Comparison of ENCODE assay signal across 15 cellular contexts in genomic region chr19:50870417-50871089, GRCh38. TPM values are rescaled to one million over a fixed set of nuclear protein-coding genes. Genes with fewer than 3 reads are reported as not detected.
DNase-seq lines count a peak whose midpoint lies in the region; ATAC-seq and TF ChIP-seq lines count a peak whose summit lies in the region.
"Had no signal": no experiment of that assay in that cellular context is flagged by ENCODE, and none has a peak within 500 bp of the region (broad histone marks: within the 10 kb centered on the region; RNA-seq: fewer than 3 reads in every experiment).

No MANE protein-coding gene starts in this region.

- ATAC-seq in foreskin keratinocyte = no peak
- peak; percentile 25 for ATAC-seq in upper lobe of right lung
- no peak for ATAC-seq in T-cell (replicated peaks in 1 of 4)
- ATAC-seq: heart right ventricle had no signal

- intact Hi-C loops in upper lobe of right lung (cut with DNase I) = no loop called here

- peak; percentile 28 for DNase-seq in activated naive CD4-positive, alpha-beta T cell treated with anti-CD3 and anti-CD28 coated beads, Interleukin-2, amount 10 ng/mL, durations not matched to agents 7 days and 5 days
- DNase-seq in activated naive CD4-positive, alpha-beta T cell treated with anti-CD3 and anti-CD28 coated beads, Interleukin-2, amount 50 U/mL, for 16 hours = no peak
- peak; percentile 80 for DNase-seq in SK-N-SH
- DNase-seq in foreskin keratinocyte = no peak
- no peak for DNase-seq in upper lobe of right lung
- DNase-seq in osteoblast (ENCODE audit: insufficient read length, low spot score, missing footprints) = no peak
- DNase-seq in NCI-H2196 treated with DMSO at 0.1 percent for 48 hours (lab: John Stamatoyannopoulos, UW; ENCODE audit: unreplicated experiment) = no peak
- DNase-seq in T-cell = no peak
- DNase-seq: effector CD4-positive, alpha-beta T cell; heart right ventricle; NCI-H2029 had no signal

- H3K27me3 Mint-ChIP-seq in activated naive CD4-positive, alpha-beta T cell treated with anti-CD3 and anti-CD28 coated beads, Interleukin-2, amount 10 ng/mL, durations not matched to agents 7 days and 5 days = peaks cover 23% of the 10 kb centered on the region
- H3K27me3 Mint-ChIP-seq in T-cell = peaks cover 37 to 47% of the 10 kb centered on the region in 2 donors

- CTCF ChIA-PET in activated naive CD4-positive, alpha-beta T cell treated with anti-CD3 and anti-CD28 coated beads, Interleukin-2, amount 10 ng/mL, durations not matched to agents 7 days and 5 days (lab: Charles Lee) = no interaction called here
- CTCF ChIA-PET in SK-N-SH (lab: Yijun Ruan, JAX) (interaction anchor here (1.1 kb wide), 1 partner anchor 19 kb away, joined by 3 read pairs; no protein-coding TSS in a partner anchor), T-cell (lab: Charles Lee) (no interaction called here)

- no peak for TF ChIP-seq EP300 in SK-N-SH (IDR thresholded peaks at IDR 0.05; ENCODE audit: borderline replicate concordance in 1 of 2, low read depth in 1 of 2, low read length in 1 of 2)

- H3K4me1 ChIP-seq in SK-N-SH (ENCODE audit: control insufficient read depth in 1 of 2, insufficient read depth in 2 of 2, low read depth in 1 of 2, low read length in 1 of 2) (peaks cover 0 to 2% of the 10 kb centered on the region in 2 experiments; a peak in 1 of 4 replicates), foreskin keratinocyte (no peaks in the 10 kb centered on the region), upper lobe of right lung (no peaks in the 10 kb centered on the region), osteoblast (ENCODE audit: insufficient read depth, low read length) (no peaks in the 10 kb centered on the region)
- H3K4me1 ChIP-seq: heart right ventricle had no signal

- H3K27ac Mint-ChIP-seq in activated naive CD4-positive, alpha-beta T cell treated with anti-CD3 and anti-CD28 coated beads, Interleukin-2, amount 10 ng/mL, durations not matched to agents 7 days and 5 days = no peak overlapping the region
- H3K27ac Mint-ChIP-seq in T-cell = no peak overlapping the region

- peak; percentile 47 for TF ChIP-seq RAD21 in SK-N-SH (IDR thresholded peaks at IDR 0.05; ENCODE audit: low read length)

- H2AFZ ChIP-seq in SK-N-SH (ENCODE audit: low read depth) (peak overlapping the region; percentile 56; the same call in 1 of the 2 replicates), osteoblast (ENCODE audit: low read length) (no peak overlapping the region)

- no peaks in the 10 kb centered on the region for H3K9me2 ChIP-seq in SK-N-SH

- H3F3A ChIP-seq in SK-N-SH (replicated peaks; ENCODE audit: insufficient read depth) = no peaks in the 10 kb centered on the region

- H3K4me2 ChIP-seq in SK-N-SH (no peak overlapping the region; the same call in 1 of the 2 replicates), osteoblast (ENCODE audit: insufficient read depth, low read length) (no peak overlapping the region)

- TF ChIP-seq CTCF in SK-N-SH (IDR thresholded peaks at IDR 0.05) (peak; percentile 45; the same call in 1 of the 2 replicates), foreskin keratinocyte (conservative IDR thresholded peaks at IDR 0.05) (peak; percentile 45), upper lobe of right lung (IDR thresholded peaks at IDR 0.05) (no peak), osteoblast (IDR thresholded peaks at IDR 0.05; ENCODE audit: extremely low read depth, low read depth, low read length) (no peak)

- no peaks in the 10 kb centered on the region for H3K36me3 Mint-ChIP-seq in activated naive CD4-positive, alpha-beta T cell treated with anti-CD3 and anti-CD28 coated beads, Interleukin-2, amount 10 ng/mL, durations not matched to agents 7 days and 5 days
- no peaks in the 10 kb centered on the region for H3K36me3 Mint-ChIP-seq in T-cell

- H3K4me1 Mint-ChIP-seq in activated naive CD4-positive, alpha-beta T cell treated with anti-CD3 and anti-CD28 coated beads, Interleukin-2, amount 10 ng/mL, durations not matched to agents 7 days and 5 days = no peaks in the 10 kb centered on the region
- no peaks in the 10 kb centered on the region for H3K4me1 Mint-ChIP-seq in T-cell

- no peaks in the 10 kb centered on the region for H3K9me3 Mint-ChIP-seq in activated naive CD4-positive, alpha-beta T cell treated with anti-CD3 and anti-CD28 coated beads, Interleukin-2, amount 10 ng/mL, durations not matched to agents 7 days and 5 days
- H3K9me3 Mint-ChIP-seq in T-cell = no peaks in the 10 kb centered on the region

- 13% methylated on average over 23 of the region's 26 CpGs for WGBS in SK-N-SH (ENCODE audit: low lambda C conversion rate)

- H3K27me3 ChIP-seq in SK-N-SH (ENCODE audit: insufficient read depth) (peaks cover 53% of the 10 kb centered on the region), foreskin keratinocyte (peaks cover 44% of the 10 kb centered on the region), upper lobe of right lung (peaks cover 53% of the 10 kb centered on the region), osteoblast (ENCODE audit: insufficient read depth, low read length) (peaks cover 16% of the 10 kb centered on the region)

- no peak overlapping the region for H3K9ac ChIP-seq in SK-N-SH

- H4K20me1 ChIP-seq in SK-N-SH (ENCODE audit: insufficient read depth) = no peaks in the 10 kb centered on the region
- no peaks in the 10 kb centered on the region for H4K20me1 ChIP-seq in osteoblast (ENCODE audit: insufficient read depth, low read length)

- POLR2A ChIA-PET in SK-N-SH (lab: Yijun Ruan, JAX) = no interaction called here
- POLR2A ChIA-PET in T-cell (lab: Charles Lee) = no interaction called here

- H3K79me2 ChIP-seq in SK-N-SH (ENCODE audit: insufficient read depth) = no peaks in the 10 kb centered on the region
- no peaks in the 10 kb centered on the region for H3K79me2 ChIP-seq in osteoblast (ENCODE audit: insufficient read depth, low read length)

- H3K4me3 Mint-ChIP-seq in activated naive CD4-positive, alpha-beta T cell treated with anti-CD3 and anti-CD28 coated beads, Interleukin-2, amount 10 ng/mL, durations not matched to agents 7 days and 5 days = no peak overlapping the region
- no peak overlapping the region for H3K4me3 Mint-ChIP-seq in T-cell

- H3K27ac ChIP-seq in SK-N-SH (ENCODE audit: low read depth in 2 of 2, low read length in 1 of 2) = no peak overlapping the region
- no peak overlapping the region for H3K27ac ChIP-seq in foreskin keratinocyte
- no peak overlapping the region for H3K27ac ChIP-seq in upper lobe of right lung
- H3K27ac ChIP-seq in osteoblast (ENCODE audit: low read depth, low read length) = no peak overlapping the region
- H3K27ac ChIP-seq: heart right ventricle, thoracic aorta had no signal

- no peaks in the 10 kb centered on the region for H3K36me3 ChIP-seq in SK-N-SH (replicated peaks in 1 of 2; ENCODE audit: control insufficient read depth in 1 of 2, insufficient read depth in 2 of 2, low read length in 1 of 2)
- no peaks in the 10 kb centered on the region for H3K36me3 ChIP-seq in upper lobe of right lung
- H3K36me3 ChIP-seq in osteoblast (ENCODE audit: insufficient read depth, low read length) = no peaks in the 10 kb centered on the region
- H3K36me3 ChIP-seq: heart right ventricle, thoracic aorta had no signal

- H3K9me3 ChIP-seq in SK-N-SH (no peaks in the 10 kb centered on the region), upper lobe of right lung (no peaks in the 10 kb centered on the region), osteoblast (ENCODE audit: low read depth, low read length) (no peaks in the 10 kb centered on the region)
- H3K9me3 ChIP-seq: heart right ventricle, thoracic aorta had no signal

- H3K4me3 ChIP-seq in SK-N-SH (ENCODE audit: low read depth in 2 of 2, low read length in 1 of 2) = no peak overlapping the region; a peak in 1 of 4 replicates
- H3K4me3 ChIP-seq in upper lobe of right lung = no peak overlapping the region
- H3K4me3 ChIP-seq in osteoblast (ENCODE audit: insufficient read depth, low read length) = no peak overlapping the region
- H3K4me3 ChIP-seq: heart right ventricle, thoracic aorta had no signal

TF ChIP-seq in SK-N-SH, 30 proteins besides CTCF, POLR2A, EP300 and RAD21 (continues in another document):
- no peak for TF ChIP-seq FOXM1 (IDR thresholded peaks at IDR 0.05; ENCODE audit: low read depth)

RNA-seq across cellular contexts. Expression of gene KLK2, which starts 2.7 kb away (rescaled TPM):
- 0.15 and 0.44 TPM in 2 replicates for polyA plus RNA-seq in SK-N-SH (2012; rRNA removed)
- 0.09 and 0.10 TPM in 2 replicates for polyA plus RNA-seq in SK-N-SH (2012; cell fraction: cytosol; rRNA removed)
- polyA plus RNA-seq in SK-N-SH (2012; cell fraction: nucleus; rRNA removed) = 1.1 and 2.4 TPM in 2 replicates
- not detected in 2 replicates for total RNA-seq in foreskin keratinocyte
- not detected in 2 replicates for polyA plus RNA-seq in foreskin keratinocyte
- total RNA-seq in upper lobe of right lung = not detected
- total RNA-seq in osteoblast = not detected in 2 replicates
- not detected for total RNA-seq in T-cell
- total RNA-seq: heart right ventricle, lung microvascular endothelial cell, osteocyte, thoracic aorta had no signal
- polyA plus RNA-seq: heart right ventricle had no signal

RNA-seq across cellular contexts. Expression of gene KLK3, which starts 15.8 kb away (rescaled TPM):
- not detected in 2 replicates for polyA plus RNA-seq in SK-N-SH (2012; rRNA removed)
- not detected in 2 replicates for polyA plus RNA-seq in SK-N-SH (2012; cell fraction: cytosol; rRNA removed)
- polyA plus RNA-seq in SK-N-SH (2012; cell fraction: nucleus; rRNA removed) = not detected in 2 replicates
- not detected in 2 replicates for total RNA-seq in foreskin keratinocyte
- not detected in 2 replicates for polyA plus RNA-seq in foreskin keratinocyte
- total RNA-seq in upper lobe of right lung = not detected
- not detected in 2 replicates for total RNA-seq in osteoblast
- not detected for total RNA-seq in T-cell
- total RNA-seq: heart right ventricle, lung microvascular endothelial cell, osteocyte, thoracic aorta had no signal
- polyA plus RNA-seq: heart right ventricle had no signal

RNA-seq across cellular contexts. Expression of gene KLK15, which starts 37.2 kb away (rescaled TPM):
- polyA plus RNA-seq in SK-N-SH (2012; rRNA removed) (not detected in 2 replicates), foreskin keratinocyte (not detected in 2 replicates)
- polyA plus RNA-seq in SK-N-SH (2012; cell fraction: cytosol; rRNA removed) = not detected in 2 replicates
- polyA plus RNA-seq in SK-N-SH (2012; cell fraction: nucleus; rRNA removed) = not detected in 2 replicates
- total RNA-seq in foreskin keratinocyte (not detected in 2 replicates), upper lobe of right lung (not detected), osteoblast (not detected in 2 replicates), T-cell (not detected)
- total RNA-seq: heart right ventricle, lung microvascular endothelial cell, osteocyte, thoracic aorta had no signal
- polyA plus RNA-seq: heart right ventricle had no signal

RNA-seq across cellular contexts. Expression of gene KLK4, which starts 40.6 kb away (rescaled TPM):
- polyA plus RNA-seq in SK-N-SH (2012; rRNA removed) (not detected in 2 replicates), foreskin keratinocyte (not detected in 2 replicates)
- polyA plus RNA-seq in SK-N-SH (2012; cell fraction: cytosol; rRNA removed) = not detected in 2 replicates
- not detected in 2 replicates for polyA plus RNA-seq in SK-N-SH (2012; cell fraction: nucleus; rRNA removed)
- total RNA-seq in foreskin keratinocyte (not detected in 2 replicates), upper lobe of right lung (not detected), osteoblast (0.29 TPM in 1 of 2 replicates, not detected in the other), T-cell (not detected)
- total RNA-seq: heart right ventricle, lung microvascular endothelial cell, osteocyte, thoracic aorta had no signal
- polyA plus RNA-seq: adipose tissue, heart right ventricle had no signal

RNA-seq across cellular contexts. Expression of gene KLK1, which starts 47.0 kb away (rescaled TPM):
- polyA plus RNA-seq in SK-N-SH (2012; rRNA removed) (not detected in 2 replicates), foreskin keratinocyte (3.9 and 5.0 TPM in 2 replicates)
- not detected in 2 replicates for polyA plus RNA-seq in SK-N-SH (2012; cell fraction: cytosol; rRNA removed)
- not detected in 2 replicates for polyA plus RNA-seq in SK-N-SH (2012; cell fraction: nucleus; rRNA removed)
- total RNA-seq in foreskin keratinocyte (1.1 and 1.3 TPM in 2 replicates), upper lobe of right lung (1.7 TPM), osteoblast (not detected in 2 replicates), T-cell (under 1 TPM in 3 of 5 donors, not detected in 2; 0.59 to 0.96 (median 0.60) TPM)
- total RNA-seq: lung microvascular endothelial cell, osteocyte, thoracic aorta had no signal

Comparison
In these comparisons a context has a peak if more than half of its experiments do, and no peak if none do; other contexts are left out.
1. DNase-seq: peak in activated naive CD4-positive, alpha-beta T cell treated with anti-CD3 and anti-CD28 coated beads, Interleukin-2, amount 10 ng/mL, durations not matched to agents 7 days and 5 days (single experiment) and SK-N-SH (single experiment); none in activated naive CD4-positive, alpha-beta T cell treated with anti-CD3 and anti-CD28 coated beads, Interleukin-2, amount 50 U/mL, for 16 hours (single experiment), foreskin keratinocyte (0 of 2), upper lobe of right lung (single experiment), osteoblast (single experiment), NCI-H2196 treated with DMSO at 0.1 percent for 48 hours (single experiment) and T-cell (0 of 34).
2. CTCF ChIP-seq: peak in SK-N-SH (single experiment) and foreskin keratinocyte (single experiment); none in upper lobe of right lung (single experiment) and osteoblast (single experiment).